Comparison of ENCODE assay signal across 17 cellular contexts in the genomic region with DNA sequence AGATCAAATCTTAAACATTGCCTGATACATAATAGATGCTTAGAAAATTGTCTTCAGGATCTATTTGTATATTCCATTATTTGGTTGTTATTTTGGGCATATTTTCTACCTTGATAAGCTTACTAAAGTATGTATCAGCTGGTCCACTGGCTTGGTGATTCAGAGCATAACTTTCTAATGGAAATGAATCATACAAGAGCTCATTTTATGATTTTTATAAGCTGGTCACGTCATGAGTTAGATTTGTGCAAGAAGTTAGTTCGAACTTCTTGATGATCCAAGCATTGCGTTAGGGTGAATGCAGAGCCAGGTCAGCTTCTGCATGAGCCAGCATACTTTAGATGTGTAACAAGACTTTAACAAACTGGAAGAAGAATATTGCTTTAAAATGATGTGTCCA.
DNase-seq lines count a peak whose midpoint lies in the region; ATAC-seq and TF ChIP-seq lines count a peak whose summit lies in the region.
"Had no signal": no experiment of that assay in that cellular context is flagged by ENCODE, and none has a peak within 500 bp of the region (broad histone marks: within the 10 kb centered on the region; RNA-seq: fewer than 3 reads in every experiment).

No MANE protein-coding gene starts in this region.

- no peaks in the 10 kb centered on the region for H3K27me3 ChIP-seq in ACC112 (ENCODE audit: insufficient read depth, low read length)

- no peaks in the 10 kb centered on the region for H3K79me2 ChIP-seq in ACC112 (ENCODE audit: control insufficient read depth, insufficient read depth, low read length, unreplicated experiment)

- peak overlapping the region; percentile 53 for H3K27ac ChIP-seq in ACC112 (ENCODE audit: low read depth, low read length)
- H3K27ac ChIP-seq: thoracic aorta had no signal

- no peaks in the 10 kb centered on the region for H3K36me3 ChIP-seq in ACC112 (ENCODE audit: insufficient read depth, low read length)
- H3K36me3 ChIP-seq: thoracic aorta had no signal

- no peak for TF ChIP-seq CTCF in astrocyte of the spinal cord (IDR thresholded peaks at IDR 0.05; ENCODE audit: low read depth, low read length)
- TF ChIP-seq CTCF in foreskin fibroblast (IDR thresholded peaks at IDR 0.05; ENCODE audit: low read depth, low read length), result no peak

- ATAC-seq in GM21423 (IDR thresholded peaks at IDR 0.05; ENCODE audit: unreplicated experiment), result no peak
- no peak for ATAC-seq in HG02852 (IDR thresholded peaks at IDR 0.05; ENCODE audit: unreplicated experiment)
- ATAC-seq: natural killer cell treated with Interleukin-12 subunit alpha and Interleukin-12 subunit beta and Interleukin-15 and Interleukin-18, amount 100 ng/mL, for 72 hours had no signal

- H3K4me3 ChIP-seq in ACC112 (ENCODE audit: low read depth, low read length) (peak overlapping the region; percentile 18; the same call in 1 of the 2 replicates), astrocyte of the spinal cord (ENCODE audit: low read depth, low read length) (no peak overlapping the region), foreskin fibroblast (ENCODE audit: low read depth in 1 of 2, low read length in 2 of 2) (no peak overlapping the region)
- H3K4me3 ChIP-seq: thoracic aorta had no signal

- DNase-seq in HS-27A (ENCODE audit: low read depth) (peak; percentile 72), astrocyte of the spinal cord (ENCODE audit: low read depth, low spot score) (peak; percentile 20), foreskin fibroblast (peak; percentile 90 to 94), activated gamma-delta T cell (lab: John Stamatoyannopoulos, UW) (no peak), NCI-H146 (lab: John Stamatoyannopoulos, UW) (no peak)
- DNase-seq: activated CD4-positive, CD25-positive, alpha-beta regulatory T cell; activated naive CD4-positive, alpha-beta T cell treated with Interleukin-2 at 50 U/mL for 16 hours; AML-193; NCI-H2107; NCI-H69; retina; stimulated activated CD4-positive, alpha-beta T cell treated with anti-CD3 and anti-CD28 coated beads, Interleukin-1b, Interleukin-23, amount 100 ng/mL, for 48 hours had no signal

- peaks cover 24% of the 10 kb centered on the region for H3K4me1 ChIP-seq in ACC112 (ENCODE audit: control insufficient read depth, insufficient read depth, low read length, unreplicated experiment)

- no peak overlapping the region for H2AFZ ChIP-seq in ACC112 (ENCODE audit: low read length, unreplicated experiment)

- in situ Hi-C loops in astrocyte of the spinal cord (cut with HindIII; ENCODE audit: low sequenced_read_pairs), result no loop called here

Comparison
In these comparisons a context has a peak if more than half of its experiments do, and no peak if none do; other contexts are left out.
1. DNase-seq: peak in HS-27A (single experiment), astrocyte of the spinal cord (single experiment) and foreskin fibroblast (2 of 2); none in activated gamma-delta T cell (single experiment) and NCI-H146 (single experiment).